In the genomic region with DNA sequence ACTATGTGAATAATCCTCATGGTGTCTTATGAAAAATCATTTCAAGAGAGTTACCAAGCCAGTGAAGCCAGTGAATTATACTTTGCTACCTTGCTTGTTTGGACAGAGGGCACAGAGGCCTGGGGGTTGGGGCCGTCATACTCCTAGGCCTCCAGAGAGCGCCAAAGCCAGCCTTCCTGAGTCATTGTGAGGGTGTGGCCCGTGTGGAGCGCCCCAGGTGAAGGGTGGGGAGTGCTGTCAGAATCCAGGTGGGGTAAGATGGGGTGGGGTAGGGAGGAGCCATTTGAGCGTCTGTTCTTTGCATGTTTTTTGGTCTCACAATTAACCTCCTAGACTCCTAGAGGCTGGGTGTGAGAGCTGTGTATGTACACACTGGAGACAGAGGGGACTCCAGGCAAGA, we compare ENCODE assay signal across 1 cellular context.
TF ChIP-seq lines count a peak whose summit lies in the region.

No MANE protein-coding gene starts in this region.

TF ChIP-seq in WTC11, 78 proteins besides CTCF, POLR2A, EP300 and RAD21 (continued from another document):
- TF ChIP-seq, protein P1, sequence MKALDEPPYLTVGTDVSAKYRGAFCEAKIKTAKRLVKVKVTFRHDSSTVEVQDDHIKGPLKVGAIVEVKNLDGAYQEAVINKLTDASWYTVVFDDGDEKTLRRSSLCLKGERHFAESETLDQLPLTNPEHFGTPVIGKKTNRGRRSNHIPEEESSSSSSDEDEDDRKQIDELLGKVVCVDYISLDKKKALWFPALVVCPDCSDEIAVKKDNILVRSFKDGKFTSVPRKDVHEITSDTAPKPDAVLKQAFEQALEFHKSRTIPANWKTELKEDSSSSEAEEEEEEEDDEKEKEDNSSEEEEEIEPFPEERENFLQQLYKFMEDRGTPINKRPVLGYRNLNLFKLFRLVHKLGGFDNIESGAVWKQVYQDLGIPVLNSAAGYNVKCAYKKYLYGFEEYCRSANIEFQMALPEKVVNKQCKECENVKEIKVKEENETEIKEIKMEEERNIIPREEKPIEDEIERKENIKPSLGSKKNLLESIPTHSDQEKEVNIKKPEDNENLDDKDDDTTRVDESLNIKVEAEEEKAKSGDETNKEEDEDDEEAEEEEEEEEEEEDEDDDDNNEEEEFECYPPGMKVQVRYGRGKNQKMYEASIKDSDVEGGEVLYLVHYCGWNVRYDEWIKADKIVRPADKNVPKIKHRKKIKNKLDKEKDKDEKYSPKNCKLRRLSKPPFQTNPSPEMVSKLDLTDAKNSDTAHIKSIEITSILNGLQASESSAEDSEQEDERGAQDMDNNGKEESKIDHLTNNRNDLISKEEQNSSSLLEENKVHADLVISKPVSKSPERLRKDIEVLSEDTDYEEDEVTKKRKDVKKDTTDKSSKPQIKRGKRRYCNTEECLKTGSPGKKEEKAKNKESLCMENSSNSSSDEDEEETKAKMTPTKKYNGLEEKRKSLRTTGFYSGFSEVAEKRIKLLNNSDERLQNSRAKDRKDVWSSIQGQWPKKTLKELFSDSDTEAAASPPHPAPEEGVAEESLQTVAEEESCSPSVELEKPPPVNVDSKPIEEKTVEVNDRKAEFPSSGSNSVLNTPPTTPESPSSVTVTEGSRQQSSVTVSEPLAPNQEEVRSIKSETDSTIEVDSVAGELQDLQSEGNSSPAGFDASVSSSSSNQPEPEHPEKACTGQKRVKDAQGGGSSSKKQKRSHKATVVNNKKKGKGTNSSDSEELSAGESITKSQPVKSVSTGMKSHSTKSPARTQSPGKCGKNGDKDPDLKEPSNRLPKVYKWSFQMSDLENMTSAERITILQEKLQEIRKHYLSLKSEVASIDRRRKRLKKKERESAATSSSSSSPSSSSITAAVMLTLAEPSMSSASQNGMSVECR (CRISPR knock-in tag; IDR thresholded peaks at IDR 0.05; ENCODE audit: borderline replicate concordance), result no peak
- TF ChIP-seq NR2C2 (CRISPR knock-in tag; IDR thresholded peaks at IDR 0.05), result no peak
- TF ChIP-seq, protein P2, sequence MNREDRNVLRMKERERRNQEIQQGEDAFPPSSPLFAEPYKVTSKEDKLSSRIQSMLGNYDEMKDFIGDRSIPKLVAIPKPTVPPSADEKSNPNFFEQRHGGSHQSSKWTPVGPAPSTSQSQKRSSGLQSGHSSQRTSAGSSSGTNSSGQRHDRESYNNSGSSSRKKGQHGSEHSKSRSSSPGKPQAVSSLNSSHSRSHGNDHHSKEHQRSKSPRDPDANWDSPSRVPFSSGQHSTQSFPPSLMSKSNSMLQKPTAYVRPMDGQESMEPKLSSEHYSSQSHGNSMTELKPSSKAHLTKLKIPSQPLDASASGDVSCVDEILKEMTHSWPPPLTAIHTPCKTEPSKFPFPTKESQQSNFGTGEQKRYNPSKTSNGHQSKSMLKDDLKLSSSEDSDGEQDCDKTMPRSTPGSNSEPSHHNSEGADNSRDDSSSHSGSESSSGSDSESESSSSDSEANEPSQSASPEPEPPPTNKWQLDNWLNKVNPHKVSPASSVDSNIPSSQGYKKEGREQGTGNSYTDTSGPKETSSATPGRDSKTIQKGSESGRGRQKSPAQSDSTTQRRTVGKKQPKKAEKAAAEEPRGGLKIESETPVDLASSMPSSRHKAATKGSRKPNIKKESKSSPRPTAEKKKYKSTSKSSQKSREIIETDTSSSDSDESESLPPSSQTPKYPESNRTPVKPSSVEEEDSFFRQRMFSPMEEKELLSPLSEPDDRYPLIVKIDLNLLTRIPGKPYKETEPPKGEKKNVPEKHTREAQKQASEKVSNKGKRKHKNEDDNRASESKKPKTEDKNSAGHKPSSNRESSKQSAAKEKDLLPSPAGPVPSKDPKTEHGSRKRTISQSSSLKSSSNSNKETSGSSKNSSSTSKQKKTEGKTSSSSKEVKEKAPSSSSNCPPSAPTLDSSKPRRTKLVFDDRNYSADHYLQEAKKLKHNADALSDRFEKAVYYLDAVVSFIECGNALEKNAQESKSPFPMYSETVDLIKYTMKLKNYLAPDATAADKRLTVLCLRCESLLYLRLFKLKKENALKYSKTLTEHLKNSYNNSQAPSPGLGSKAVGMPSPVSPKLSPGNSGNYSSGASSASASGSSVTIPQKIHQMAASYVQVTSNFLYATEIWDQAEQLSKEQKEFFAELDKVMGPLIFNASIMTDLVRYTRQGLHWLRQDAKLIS (CRISPR knock-in tag; IDR thresholded peaks at IDR 0.05; ENCODE audit: borderline replicate concordance), result no peak
- TF ChIP-seq, protein P3, sequence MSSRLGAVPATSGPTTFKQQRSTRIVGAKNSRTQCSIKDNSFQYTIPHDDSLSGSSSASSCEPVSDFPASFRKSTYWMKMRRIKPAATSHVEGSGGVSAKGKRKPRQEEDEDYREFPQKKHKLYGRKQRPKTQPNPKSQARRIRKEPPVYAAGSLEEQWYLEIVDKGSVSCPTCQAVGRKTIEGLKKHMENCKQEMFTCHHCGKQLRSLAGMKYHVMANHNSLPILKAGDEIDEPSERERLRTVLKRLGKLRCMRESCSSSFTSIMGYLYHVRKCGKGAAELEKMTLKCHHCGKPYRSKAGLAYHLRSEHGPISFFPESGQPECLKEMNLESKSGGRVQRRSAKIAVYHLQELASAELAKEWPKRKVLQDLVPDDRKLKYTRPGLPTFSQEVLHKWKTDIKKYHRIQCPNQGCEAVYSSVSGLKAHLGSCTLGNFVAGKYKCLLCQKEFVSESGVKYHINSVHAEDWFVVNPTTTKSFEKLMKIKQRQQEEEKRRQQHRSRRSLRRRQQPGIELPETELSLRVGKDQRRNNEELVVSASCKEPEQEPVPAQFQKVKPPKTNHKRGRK (CRISPR knock-in tag; IDR thresholded peaks at IDR 0.05; ENCODE audit: borderline replicate concordance), result no peak
